ENCODE assay signal across 21 cellular contexts in genomic region chr6:100433726-100434435, GRCh38. TPM values are rescaled to one million over a fixed set of nuclear protein-coding genes. Genes with fewer than 3 reads are reported as not detected.
"Had no signal": no experiment of that assay in that cellular context is flagged by ENCODE, and none has a peak within 500 bp of the region (broad histone marks: within the 10 kb centered on the region; RNA-seq: fewer than 3 reads in every experiment).

No MANE protein-coding gene starts in this region.

- H3K9me3 Mint-ChIP-seq: activated B cell treated with CpG ODN at 0.5 μM for 24 hours; activated CD8-positive, alpha-beta T cell treated with anti-CD3 and anti-CD28 coated beads for 36 hours; activated T-cell treated with anti-CD3 and anti-CD28 coated beads, Interleukin-2, amount 50 U/mL, for 4 hours; stimulated activated naive CD8-positive, alpha-beta T cell treated with anti-CD3 and anti-CD28 coated beads, Interleukin-15, Interleukin-2, amounts not matched to agents 100 ng/mL and 50 ng/mL, for 24 hours had no signal

- H3K36me3 ChIP-seq: gastroesophageal sphincter, left lung, right atrium auricular region, upper lobe of left lung had no signal

- H3K27ac Mint-ChIP-seq: activated B cell treated with CpG ODN at 0.5 μM for 24 hours; activated CD8-positive, alpha-beta T cell treated with anti-CD3 and anti-CD28 coated beads for 36 hours; activated naive CD4-positive, alpha-beta T cell treated with anti-CD3 and anti-CD28 coated beads, Interleukin-2, amount 50 U/mL, for 24 hours; brain; naive thymus-derived CD8-positive, alpha-beta T cell; stimulated activated naive CD8-positive, alpha-beta T cell treated with anti-CD3 and anti-CD28 coated beads, Interleukin-15, Interleukin-2, amounts not matched to agents 100 ng/mL and 50 ng/mL, for 24 hours; T-helper 17 cell had no signal

- H3K27ac ChIP-seq: epithelial cell of prostate, gastroesophageal sphincter, left lung, right atrium auricular region, skin epidermis, upper lobe of left lung had no signal

- DNase-seq: activated B cell treated with CpG ODN at 0.5 μM for 24 hours; activated CD4-positive, alpha-beta T cell treated with anti-CD3 and anti-CD28 coated beads for 48 hours; activated CD8-positive, alpha-beta T cell treated with anti-CD3 and anti-CD28 coated beads for 36 hours; activated effector memory CD4-positive, alpha-beta T cell treated with Interleukin-2 at 50 U/mL for 16 hours; activated T-cell treated with anti-CD3 and anti-CD28 coated beads, Interleukin-2, amount 50 U/mL, for 4 hours; effector memory CD4-positive, alpha-beta T cell; left lung; mammary epithelial cell; naive thymus-derived CD8-positive, alpha-beta T cell; nucleus accumbens; posterior cingulate gyrus; T-helper 17 cell; upper lobe of left lung had no signal

- H3K36me3 Mint-ChIP-seq: activated naive CD4-positive, alpha-beta T cell treated with anti-CD3 and anti-CD28 coated beads, Interleukin-2, amount 50 U/mL, for 24 hours; brain had no signal

- H3K4me3 ChIP-seq: gastroesophageal sphincter, left lung, right atrium auricular region, skin epidermis, upper lobe of left lung had no signal

- H3K4me1 ChIP-seq: gastroesophageal sphincter, left lung, right atrium auricular region, upper lobe of left lung had no signal

- H3K4me3 Mint-ChIP-seq: activated B cell treated with CpG ODN at 0.5 μM for 24 hours; activated CD8-positive, alpha-beta T cell treated with anti-CD3 and anti-CD28 coated beads for 36 hours; activated naive CD4-positive, alpha-beta T cell treated with anti-CD3 and anti-CD28 coated beads, Interleukin-2, amount 50 U/mL, for 24 hours; activated T-cell treated with anti-CD3 and anti-CD28 coated beads, Interleukin-2, amount 50 U/mL, for 4 hours; brain; naive thymus-derived CD8-positive, alpha-beta T cell; stimulated activated naive CD8-positive, alpha-beta T cell treated with anti-CD3 and anti-CD28 coated beads, Interleukin-15, Interleukin-2, amounts not matched to agents 100 ng/mL and 50 ng/mL, for 24 hours; T-helper 17 cell had no signal

- H3K9me3 ChIP-seq: gastroesophageal sphincter, left lung, right atrium auricular region, upper lobe of left lung had no signal

- H3K27me3 ChIP-seq: right atrium auricular region, upper lobe of left lung had no signal

- ATAC-seq: activated CD8-positive, alpha-beta T cell treated with anti-CD3 and anti-CD28 coated beads for 36 hours; activated T-cell treated with anti-CD3 and anti-CD28 coated beads, Interleukin-2, amount 50 U/mL, for 4 hours; gastroesophageal sphincter; left lung; naive thymus-derived CD8-positive, alpha-beta T cell; T-helper 17 cell had no signal

- H3K4me1 Mint-ChIP-seq: activated B cell treated with CpG ODN at 0.5 μM for 24 hours; activated naive CD4-positive, alpha-beta T cell treated with anti-CD3 and anti-CD28 coated beads, Interleukin-2, amount 50 U/mL, for 24 hours; naive thymus-derived CD8-positive, alpha-beta T cell; T-helper 17 cell had no signal

RNA-seq across cellular contexts. Expression of gene SIM1, which starts 30.8 kb away (rescaled TPM):
- total RNA-seq: activated B cell treated with CpG ODN at 0.5 μM for 24 hours; activated CD8-positive, alpha-beta T cell treated with anti-CD3 and anti-CD28 coated beads for 36 hours; activated T-cell treated with anti-CD3 and anti-CD28 coated beads, Interleukin-2, amount 50 U/mL, for 4 hours; gastroesophageal sphincter; left lung; naive thymus-derived CD8-positive, alpha-beta T cell; right atrium auricular region; T-helper 17 cell; temporal lobe; upper lobe of left lung had no signal
- polyA plus RNA-seq: mammary epithelial cell; naive thymus-derived CD8-positive, alpha-beta T cell had no signal
